Comparison of ENCODE assay signal across 7 cellular contexts in genomic region chr18:12307871-12308385, GRCh38. TPM values are rescaled to one million over a fixed set of nuclear protein-coding genes. Genes with fewer than 3 reads are reported as not detected.
DNase-seq lines count a peak whose midpoint lies in the region; ATAC-seq and TF ChIP-seq lines count a peak whose summit lies in the region.

TSS of gene TUBB6 (plus strand) at chr18:12308241. CDS start at chr18:12308293, 52 bp downstream.

- ATAC-seq in GM21529 (IDR thresholded peaks at IDR 0.05; ENCODE audit: unreplicated experiment) = peak; percentile 63
- ATAC-seq in naive B cell (ENCODE audit: low read depth in 2 of 2) = peak; percentile 72 to 73

- H3K4me1 Mint-ChIP-seq in naive B cell = peaks cover 13 to 28% (median 22%) of the 10 kb centered on the region in 3 donors

- peaks cover 0 to 25% (median 16%) of the 10 kb centered on the region in 3 donors for H3K36me3 ChIP-seq in esophagus squamous epithelium

- peak within 1 kb of the TSS; percentile 95 to 100 (median 99) for H3K27ac ChIP-seq in esophagus squamous epithelium

- CTCF ChIA-PET in GM10248 (lab: Yijun Ruan, JAX) = interaction anchor here (1.0 to 4.9 kb wide), 2 partner anchors 9 to 20 kb away, joined by 3 to 26 read pairs; no protein-coding TSS in a partner anchor

- peak within 1 kb of the TSS; percentile 63 to 96 (median 91) for H3K4me3 ChIP-seq in esophagus squamous epithelium

- peak within 1 kb of the TSS; percentile 82 to 97 (median 92) for H3K4me3 Mint-ChIP-seq in naive B cell

- H3K9me3 Mint-ChIP-seq in naive B cell = peaks cover 0 to 17% (median 8%) of the 10 kb centered on the region in 7 donors

- H3K27ac Mint-ChIP-seq in naive B cell = peak within 1 kb of the TSS; percentile 61 to 96 (median 84)

- H3K4me1 ChIP-seq in esophagus squamous epithelium = peaks cover 19 to 61% (median 26%) of the 10 kb centered on the region in 3 donors

- peaks cover 8 to 10% of the 10 kb centered on the region in 2 donors for H3K36me3 Mint-ChIP-seq in naive B cell

- POLR2A ChIA-PET in GM10248 (lab: Yijun Ruan, JAX) = interaction anchor here (1.2 kb wide), 1 partner anchor 69 kb away, joined by 4 read pairs; the partner anchor contains the start of gene AFG3L2

- intact Hi-C loops in esophagus squamous epithelium (cut with DNase I) = no loop called here

- DNase-seq in GM10248 (ENCODE audit: extremely low spot score) (peak; percentile 91), HuH-7 (ENCODE audit: low spot score) (peak; percentile 91), UCSD-AML1 (lab: John Stamatoyannopoulos, UW; ENCODE audit: unreplicated experiment) (peak; percentile 66), esophagus squamous epithelium (lab: John Stamatoyannopoulos, UW) (no peak), naive B cell (peak; percentile 61), AML-193 (lab: John Stamatoyannopoulos, UW) (no peak)

- peaks cover 0 to 8% (median 0%) of the 10 kb centered on the region in 4 donors for H3K27me3 ChIP-seq in esophagus squamous epithelium

- H3K27me3 Mint-ChIP-seq in naive B cell = peaks cover 12 to 22% (median 13%) of the 10 kb centered on the region in 3 donors

- TF ChIP-seq CTCF in GM10248 (IDR thresholded peaks at IDR 0.05; ENCODE audit: control extremely low read depth, extremely low read depth, low read depth, missing control alignments) (no peak), esophagus squamous epithelium (IDR thresholded peaks at IDR 0.05) (peak in 1 of 6 experiments; percentile 8)

- peak in 2 of 4 donors; percentile 57 to 60 for TF ChIP-seq POLR2A in esophagus squamous epithelium (IDR thresholded peaks at IDR 0.05)

- WGBS in esophagus squamous epithelium, 2 donors = 0 to 2% methylated on average over 7 to 10 of the region's 76 CpGs

- H3K9me3 ChIP-seq in esophagus squamous epithelium = peaks cover 0 to 15% (median 11%) of the 10 kb centered on the region in 3 donors

RNA-seq across cellular contexts. Expression of gene TUBB6, which starts in this region (rescaled TPM):
- total RNA-seq in esophagus squamous epithelium = 100 to 1,000 TPM; 288 to 406 (median 337) TPM
- 10 to 100 TPM; 28.3 to 56.7 (median 43.6) TPM for polyA plus RNA-seq in naive B cell (ENCODE audit: low read depth in 6 of 6)

Comparison
In these comparisons a context has a peak if more than half of its experiments do, and no peak if none do; other contexts are left out.
1. DNase-seq: peak in GM10248 (single experiment), HuH-7 (single experiment), UCSD-AML1 (single experiment) and naive B cell (single experiment); none in esophagus squamous epithelium (single experiment) and AML-193 (0 of 2).